Comparison of ENCODE assay signal across 18 cellular contexts in the genomic region with DNA sequence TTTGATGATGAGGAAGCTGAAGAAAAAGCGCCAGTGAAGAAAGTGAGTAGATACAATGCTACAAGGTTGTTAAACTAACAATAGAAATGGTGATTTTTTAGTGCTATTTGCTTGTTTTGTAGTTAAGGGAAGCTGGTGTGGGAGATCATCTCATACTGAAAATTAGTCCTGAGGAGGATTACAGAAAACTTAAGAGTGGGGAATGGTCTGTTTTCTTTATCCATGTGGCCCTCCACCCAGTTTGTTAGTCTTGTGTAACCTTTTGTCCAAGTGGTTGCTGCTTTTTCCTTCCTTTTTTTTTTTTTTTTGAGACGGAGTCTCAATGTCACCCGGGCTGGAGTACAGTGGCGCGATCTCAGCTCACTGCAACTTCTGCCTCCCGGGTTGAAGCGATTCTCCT. TPM values are rescaled to one million over a fixed set of nuclear protein-coding genes. Genes with fewer than 3 reads are reported as not detected.
DNase-seq lines count a peak whose midpoint lies in the region; ATAC-seq and TF ChIP-seq lines count a peak whose summit lies in the region.
"Had no signal": no experiment of that assay in that cellular context is flagged by ENCODE, and none has a peak within 500 bp of the region (broad histone marks: within the 10 kb centered on the region; RNA-seq: fewer than 3 reads in every experiment).

No MANE protein-coding gene starts in this region.

- TF ChIP-seq CTCF in CD14-positive monocyte (IDR thresholded peaks at IDR 0.05) (no peak), chondrocyte (IDR thresholded peaks at IDR 0.05) (no peak)

- no peak for DNase-seq in activated CD4-positive, alpha-beta T cell treated with anti-CD3 and anti-CD28 coated beads, Interleukin-2, amount 10 ng/mL, durations not matched to agents 24 days and 14 days
- DNase-seq in activated CD4-positive, alpha-beta T cell treated with anti-CD3 and anti-CD28 coated beads for 1 hour = no peak
- DNase-seq in CD14-positive monocyte (ENCODE audit: low spot score) (no peak), T-helper 17 cell (no peak), chondrocyte (ENCODE audit: low spot score) (no peak), NCI-H2081 treated with DMSO at 0.1 percent for 48 hours (lab: John Stamatoyannopoulos, UW) (no peak), NCI-H1105 (lab: John Stamatoyannopoulos, UW) (no peak), posterior cingulate gyrus (no peak)
- DNase-seq: 8988T, DMS153, EL, HCEC 1CT, MV-4-11, NCI-H1436 treated with DMSO at 0.1 percent for 48 hours, NCI-H2107, NCI-H226, NCI-H526, OCI-M1 had no signal

- no peak for ATAC-seq in T-helper 17 cell

- no peaks in the 10 kb centered on the region for H3K27me3 Mint-ChIP-seq in activated CD4-positive, alpha-beta T cell treated with anti-CD3 and anti-CD28 coated beads, Interleukin-2, amount 10 ng/mL, durations not matched to agents 24 days and 14 days
- H3K27me3 Mint-ChIP-seq in CD14-positive monocyte (ENCODE audit: low read depth in 3 of 3) = peaks cover 0 to under 1% (median 0%) of the 10 kb centered on the region in 3 donors
- H3K27me3 Mint-ChIP-seq in T-helper 17 cell = no peaks in the 10 kb centered on the region
- no peaks in the 10 kb centered on the region for H3K27me3 Mint-ChIP-seq in chondrocyte (ENCODE audit: low read depth)

- intact Hi-C loops in activated CD4-positive, alpha-beta T cell treated with anti-CD3 and anti-CD28 coated beads, Interleukin-2, amount 10 ng/mL, durations not matched to agents 24 days and 14 days (cut with micrococcal nuclease) = no loop called here
- intact Hi-C loops in CD14-positive monocyte (cut with micrococcal nuclease) = no loop called here
- intact Hi-C loops in posterior cingulate gyrus (cut with DNase I) = no loop called here

- H3K9me3 ChIP-seq in T-helper 17 cell (ENCODE audit: control insufficient read depth, low read length, poor library complexity, severe bottlenecking) = no peaks in the 10 kb centered on the region

- H3K36me3 Mint-ChIP-seq in activated CD4-positive, alpha-beta T cell treated with anti-CD3 and anti-CD28 coated beads, Interleukin-2, amount 10 ng/mL, durations not matched to agents 24 days and 14 days (ENCODE audit: low read depth) = peaks cover 64% of the 10 kb centered on the region
- H3K36me3 Mint-ChIP-seq in CD14-positive monocyte = peaks cover 67 to 77% of the 10 kb centered on the region in 2 donors
- peaks cover 11% of the 10 kb centered on the region for H3K36me3 Mint-ChIP-seq in T-helper 17 cell (ENCODE audit: low read depth)
- H3K36me3 Mint-ChIP-seq in chondrocyte (ENCODE audit: low read depth) = peaks cover 33% of the 10 kb centered on the region

- H3K4me3 Mint-ChIP-seq in activated CD4-positive, alpha-beta T cell treated with anti-CD3 and anti-CD28 coated beads, Interleukin-2, amount 10 ng/mL, durations not matched to agents 24 days and 14 days = no peak overlapping the region
- no peak overlapping the region for H3K4me3 Mint-ChIP-seq in CD14-positive monocyte
- H3K4me3 Mint-ChIP-seq in T-helper 17 cell = no peak overlapping the region
- no peak overlapping the region for H3K4me3 Mint-ChIP-seq in chondrocyte (ENCODE audit: unreplicated experiment)

- H3K9me3 Mint-ChIP-seq in activated CD4-positive, alpha-beta T cell treated with anti-CD3 and anti-CD28 coated beads, Interleukin-2, amount 10 ng/mL, durations not matched to agents 24 days and 14 days = no peaks in the 10 kb centered on the region
- H3K9me3 Mint-ChIP-seq in CD14-positive monocyte = peaks cover 0 to 3% (median 1%) of the 10 kb centered on the region in 7 donors
- no peaks in the 10 kb centered on the region for H3K9me3 Mint-ChIP-seq in chondrocyte (ENCODE audit: low read depth)

- peak overlapping the region; percentile 32 for H3K27ac Mint-ChIP-seq in activated CD4-positive, alpha-beta T cell treated with anti-CD3 and anti-CD28 coated beads, Interleukin-2, amount 10 ng/mL, durations not matched to agents 24 days and 14 days
- peak overlapping the region in 4 of 7 donors; percentile 2 to 88 (median 52) for H3K27ac Mint-ChIP-seq in CD14-positive monocyte
- peak overlapping the region; percentile 54 for H3K27ac Mint-ChIP-seq in T-helper 17 cell
- peak overlapping the region; percentile 57 for H3K27ac Mint-ChIP-seq in chondrocyte (ENCODE audit: unreplicated experiment)

- H3K4me1 Mint-ChIP-seq in activated CD4-positive, alpha-beta T cell treated with anti-CD3 and anti-CD28 coated beads, Interleukin-2, amount 10 ng/mL, durations not matched to agents 24 days and 14 days = peaks cover 26% of the 10 kb centered on the region
- peaks cover 17% of the 10 kb centered on the region for H3K4me1 Mint-ChIP-seq in CD14-positive monocyte
- H3K4me1 Mint-ChIP-seq in T-helper 17 cell = peaks cover 26% of the 10 kb centered on the region
- peaks cover 44% of the 10 kb centered on the region for H3K4me1 Mint-ChIP-seq in chondrocyte (ENCODE audit: low read depth)

RNA-seq across cellular contexts. Expression of gene NPM1, which starts 12.5 kb away (rescaled TPM):
- total RNA-seq in activated CD4-positive, alpha-beta T cell treated with anti-CD3 and anti-CD28 coated beads, Interleukin-2, amount 10 ng/mL, durations not matched to agents 24 days and 14 days = 3,066 and 3,162 TPM in 2 replicates
- 100 to 1,000 TPM; 188 to 191 TPM for polyA plus RNA-seq in CD14-positive monocyte
- total RNA-seq in T-helper 17 cell = 1,000 to 10,000 TPM; 1,005 to 1,022 TPM
- 774 to 814 TPM (median 795 TPM) in 3 replicates for total RNA-seq in chondrocyte

RNA-seq across cellular contexts. Expression of gene FGF18, which starts 19.3 kb away (rescaled TPM):
- 0.17 and 0.33 TPM in 2 replicates for total RNA-seq in activated CD4-positive, alpha-beta T cell treated with anti-CD3 and anti-CD28 coated beads, Interleukin-2, amount 10 ng/mL, durations not matched to agents 24 days and 14 days
- not detected for polyA plus RNA-seq in CD14-positive monocyte
- under 1 TPM; 0.44 to 0.50 TPM for total RNA-seq in T-helper 17 cell
- 1.7 to 18.1 TPM (median 2.1 TPM) in 3 replicates for total RNA-seq in chondrocyte
